In genomic region chr2:28784570-28784969, GRCh38 we compare ENCODE assay signal across 8 cellular contexts. TPM values are rescaled to one million over a fixed set of nuclear protein-coding genes. Genes with fewer than 3 reads are reported as not detected.
DNase-seq lines count a peak whose midpoint lies in the region; ATAC-seq and TF ChIP-seq lines count a peak whose summit lies in the region.
"Not testable (repeated sequence)": the region's sequence is repeated elsewhere in the genome, so short reads cannot be mapped to it uniquely, and the experiment has no call there.
"Had no signal": no experiment of that assay in that cellular context is flagged by ENCODE, and none has a peak within 500 bp of the region (broad histone marks: within the 10 kb centered on the region; RNA-seq: fewer than 3 reads in every experiment).

No MANE protein-coding gene starts in this region.

- 29 to 42% (median 32%) methylated on average over 7 of the region's 7 CpGs for WGBS in psoas muscle, 3 donors

- H3K27me3 ChIP-seq in CD8-positive, alpha-beta T cell (ENCODE audit: insufficient read depth, low read length); cardiac muscle cell; psoas muscle (ENCODE audit: insufficient read depth in 3 of 3, low read length in 2 of 3): not testable (repeated sequence)

- intact Hi-C loops in CD8-positive, alpha-beta T cell (cut with DNase I, micrococcal nuclease); psoas muscle (cut with DNase I): not testable (repeated sequence)

- H3K4me1 ChIP-seq in CD8-positive, alpha-beta T cell (ENCODE audit: insufficient read depth, low read length); cardiac muscle cell (ENCODE audit: low read depth); psoas muscle: not testable (repeated sequence)

- not testable (repeated sequence) for TF ChIP-seq CTCF in CD8-positive, alpha-beta T cell (IDR thresholded peaks at IDR 0.05); chondrocyte (IDR thresholded peaks at IDR 0.05); cardiac muscle cell (IDR thresholded peaks at IDR 0.05; ENCODE audit: low read depth, low read length); psoas muscle (IDR thresholded peaks at IDR 0.05)

- not testable (repeated sequence) for H3K27ac Mint-ChIP-seq in CD8-positive, alpha-beta T cell; activated CD8-positive, alpha-beta T cell treated with anti-CD3 and anti-CD28 coated beads, Interleukin-2, amount 10 ng/mL, durations not matched to agents 7 days and 5 days
- peak overlapping the region; percentile 45 for H3K27ac Mint-ChIP-seq in chondrocyte (ENCODE audit: unreplicated experiment)

- H3K36me3 ChIP-seq in CD8-positive, alpha-beta T cell (ENCODE audit: insufficient read depth, low read length): peaks cover 44% of the 10 kb centered on the region
- peaks cover 79% of the 10 kb centered on the region for H3K36me3 ChIP-seq in cardiac muscle cell
- peaks cover 15 to 100% of the 10 kb centered on the region in 2 donors for H3K36me3 ChIP-seq in psoas muscle (ENCODE audit: insufficient read depth in 1 of 2, low read depth in 1 of 2)

- peaks cover 74% of the 10 kb centered on the region for H3K36me3 Mint-ChIP-seq in CD8-positive, alpha-beta T cell
- peaks cover 46% of the 10 kb centered on the region for H3K36me3 Mint-ChIP-seq in activated CD8-positive, alpha-beta T cell treated with anti-CD3 and anti-CD28 coated beads, Interleukin-2, amount 10 ng/mL, durations not matched to agents 7 days and 5 days (ENCODE audit: low read depth)
- peaks cover 43% of the 10 kb centered on the region for H3K36me3 Mint-ChIP-seq in chondrocyte (ENCODE audit: low read depth)

- H3K27me3 Mint-ChIP-seq in CD8-positive, alpha-beta T cell (ENCODE audit: low read depth); activated CD8-positive, alpha-beta T cell treated with anti-CD3 and anti-CD28 coated beads, Interleukin-2, amount 10 ng/mL, durations not matched to agents 7 days and 5 days (ENCODE audit: low read depth); chondrocyte (ENCODE audit: low read depth): not testable (repeated sequence)

- POLR2A ChIA-PET in CD8-positive, alpha-beta T cell (lab: Charles Lee): interaction anchor here (0.6 to 1.1 kb wide), 2 partner anchors 33 to 178 kb away, joined by 4 to 5 read pairs; partner anchors contain the start of gene PPP1CB
- POLR2A ChIA-PET in activated CD8-positive, alpha-beta T cell treated with anti-CD3 and anti-CD28 coated beads, Interleukin-2, amount 10 ng/mL, durations not matched to agents 7 days and 5 days (lab: Charles Lee): not testable (repeated sequence)

- not testable (repeated sequence) for DNase-seq in CD8-positive, alpha-beta T cell; activated CD8-positive, alpha-beta T cell treated with anti-CD3 and anti-CD28 coated beads, Interleukin-2, amount 10 ng/mL, durations not matched to agents 7 days and 5 days; chondrocyte (ENCODE audit: low spot score); cardiac muscle cell (ENCODE audit: low read depth in 1 of 2, low spot score in 1 of 2); psoas muscle

- not testable (repeated sequence) for H3K9me3 Mint-ChIP-seq in CD8-positive, alpha-beta T cell; activated CD8-positive, alpha-beta T cell treated with anti-CD3 and anti-CD28 coated beads, Interleukin-2, amount 10 ng/mL, durations not matched to agents 7 days and 5 days (ENCODE audit: insufficient read depth); chondrocyte (ENCODE audit: low read depth)

- not testable (repeated sequence) for H3K9me3 ChIP-seq in CD8-positive, alpha-beta T cell (ENCODE audit: low read length); cardiac muscle cell (ENCODE audit: low read depth); psoas muscle

- not testable (repeated sequence) for H3K4me3 ChIP-seq in CD8-positive, alpha-beta T cell (ENCODE audit: low read depth, low read length); cardiac muscle cell; psoas muscle

- H3K27ac ChIP-seq in CD8-positive, alpha-beta T cell (ENCODE audit: low read depth, low read length): not testable (repeated sequence)
- peak overlapping the region; percentile 75 for H3K27ac ChIP-seq in cardiac muscle cell
- peak overlapping the region; percentile 60 for H3K27ac ChIP-seq in psoas muscle

- peak; percentile 45 for ATAC-seq in CD8-positive, alpha-beta T cell
- ATAC-seq in activated CD8-positive, alpha-beta T cell treated with anti-CD3 and anti-CD28 coated beads, Interleukin-2, amount 10 ng/mL, durations not matched to agents 7 days and 5 days: peak; percentile 12
- peak; percentile 34 to 65 (median 45) for ATAC-seq in psoas muscle

- H3K4me1 Mint-ChIP-seq in CD8-positive, alpha-beta T cell (ENCODE audit: low read depth); activated CD8-positive, alpha-beta T cell treated with anti-CD3 and anti-CD28 coated beads, Interleukin-2, amount 10 ng/mL, durations not matched to agents 7 days and 5 days (ENCODE audit: low read depth); chondrocyte (ENCODE audit: low read depth): not testable (repeated sequence)

- not testable (repeated sequence) for H3K4me3 Mint-ChIP-seq in CD8-positive, alpha-beta T cell; activated CD8-positive, alpha-beta T cell treated with anti-CD3 and anti-CD28 coated beads, Interleukin-2, amount 10 ng/mL, durations not matched to agents 7 days and 5 days; chondrocyte (ENCODE audit: unreplicated experiment)

- CTCF ChIA-PET in CD8-positive, alpha-beta T cell (lab: Charles Lee): interaction anchor here (0.7 to 2.0 kb wide), 4 partner anchors 13 to 217 kb away, joined by 3 to 7 read pairs (median 3); no protein-coding TSS in a partner anchor
- CTCF ChIA-PET in activated CD8-positive, alpha-beta T cell treated with anti-CD3 and anti-CD28 coated beads, Interleukin-2, amount 10 ng/mL, durations not matched to agents 7 days and 5 days (lab: Charles Lee): interaction anchor here (1.5 to 1.6 kb wide), 2 partner anchors 189 to 191 kb away, joined by 4 to 5 read pairs; no protein-coding TSS in a partner anchor

RNA-seq across cellular contexts. Expression of gene SPDYA, which starts 26.1 kb away (rescaled TPM):
- 10 to 100 TPM; 11.8 to 12.4 TPM for total RNA-seq in CD8-positive, alpha-beta T cell
- total RNA-seq in activated CD8-positive, alpha-beta T cell treated with anti-CD3 and anti-CD28 coated beads, Interleukin-2, amount 10 ng/mL, durations not matched to agents 7 days and 5 days: 1 to 10 TPM; 1.2 TPM
- total RNA-seq in chondrocyte (1.6 to 3.4 TPM (median 1.6 TPM) in 3 replicates), cardiac muscle cell (0.21 and 1.4 TPM in 2 replicates), psoas muscle (under 1 TPM; 0.17 to 0.61 (median 0.31) TPM)
- polyA plus RNA-seq in cardiac muscle cell (1.3 and 2.1 TPM in 2 replicates), psoas muscle (under 1 TPM in 2 of 3 donors, not detected in 1; 0.07 to 0.31 TPM)
- total RNA-seq: A172, H4 had no signal
- polyA plus RNA-seq: BJ had no signal

RNA-seq across cellular contexts. Expression of gene PPP1CB, which starts 32.9 kb away (rescaled TPM):
- 100 to 1,000 TPM; 331 to 334 TPM for total RNA-seq in CD8-positive, alpha-beta T cell
- 100 to 1,000 TPM; 174 to 183 TPM for total RNA-seq in activated CD8-positive, alpha-beta T cell treated with anti-CD3 and anti-CD28 coated beads, Interleukin-2, amount 10 ng/mL, durations not matched to agents 7 days and 5 days
- total RNA-seq in chondrocyte (440 to 474 TPM (median 447 TPM) in 3 replicates), cardiac muscle cell (131 and 161 TPM in 2 replicates), psoas muscle (100 to 1,000 TPM; 448 to 628 (median 556) TPM)
- polyA plus RNA-seq in cardiac muscle cell (140 and 198 TPM in 2 replicates), psoas muscle (100 to 1,000 TPM; 191 to 373 (median 226) TPM)
